ENCODE assay signal across 8 cellular contexts in the genomic region with DNA sequence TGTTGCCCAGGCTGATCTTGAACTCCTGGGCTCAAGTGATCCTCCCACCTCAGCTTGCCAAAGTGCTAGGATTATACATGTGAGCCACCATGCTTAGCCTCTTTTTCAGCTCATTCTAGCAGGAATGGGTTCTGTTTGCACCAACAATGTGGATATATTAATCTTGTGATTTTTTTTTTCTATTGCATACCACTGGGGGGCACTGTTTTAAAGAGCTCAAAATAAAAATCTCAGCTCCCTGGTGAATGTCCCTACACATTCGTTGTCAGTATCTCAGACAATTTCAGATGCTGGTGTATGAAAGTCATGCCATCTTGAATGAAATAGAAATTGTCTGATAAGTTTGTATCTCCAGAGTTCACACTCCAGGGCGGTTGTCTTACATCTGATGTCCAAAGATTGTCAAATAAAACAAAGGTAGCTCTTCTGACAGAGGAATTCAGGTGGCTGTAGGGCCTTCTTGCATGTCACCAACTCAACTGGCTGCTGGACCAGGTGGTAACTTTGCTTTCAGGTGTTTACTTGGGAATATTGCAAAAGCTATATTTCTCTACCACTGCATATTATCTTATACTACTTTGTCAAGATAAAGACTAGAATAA. TPM values are rescaled to one million over a fixed set of nuclear protein-coding genes. Genes with fewer than 3 reads are reported as not detected.
DNase-seq lines count a peak whose midpoint lies in the region; ATAC-seq and TF ChIP-seq lines count a peak whose summit lies in the region.

No MANE protein-coding gene starts in this region.

- no peak overlapping the region for H3K27ac ChIP-seq in gastroesophageal sphincter
- H3K27ac ChIP-seq in prostate gland = no peak overlapping the region

- peaks cover 12% of the 10 kb centered on the region for H3K4me1 Mint-ChIP-seq in activated CD4-positive, alpha-beta T cell treated with anti-CD3 and anti-CD28 coated beads, Interleukin-2, amount 10 ng/mL, durations not matched to agents 7 days and 5 days

- H3K27ac Mint-ChIP-seq in activated CD4-positive, alpha-beta T cell treated with anti-CD3 and anti-CD28 coated beads, Interleukin-2, amount 10 ng/mL, durations not matched to agents 7 days and 5 days = no peak overlapping the region

- H3K36me3 Mint-ChIP-seq in activated CD4-positive, alpha-beta T cell treated with anti-CD3 and anti-CD28 coated beads, Interleukin-2, amount 10 ng/mL, durations not matched to agents 7 days and 5 days (ENCODE audit: low read depth) = no peaks in the 10 kb centered on the region

- H3K9me3 ChIP-seq in gastroesophageal sphincter = no peaks in the 10 kb centered on the region
- no peaks in the 10 kb centered on the region for H3K9me3 ChIP-seq in prostate gland

- peaks cover 36% of the 10 kb centered on the region for H3K27me3 Mint-ChIP-seq in activated CD4-positive, alpha-beta T cell treated with anti-CD3 and anti-CD28 coated beads, Interleukin-2, amount 10 ng/mL, durations not matched to agents 7 days and 5 days

- POLR2A ChIA-PET in activated CD4-positive, alpha-beta T cell treated with anti-CD3 and anti-CD28 coated beads, Interleukin-2, amount 10 ng/mL, durations not matched to agents 7 days and 5 days (lab: Charles Lee) = no interaction called here

- CTCF ChIA-PET in activated CD4-positive, alpha-beta T cell treated with anti-CD3 and anti-CD28 coated beads, Interleukin-2, amount 10 ng/mL, durations not matched to agents 7 days and 5 days (lab: Charles Lee) = interaction anchor here (0.7 to 2.0 kb wide), 12 partner anchors 8 to 92 kb away, joined by 3 to 8 read pairs (median 4); a partner anchor contains a TSS

- peaks cover 2% of the 10 kb centered on the region for H3K9me3 Mint-ChIP-seq in activated CD4-positive, alpha-beta T cell treated with anti-CD3 and anti-CD28 coated beads, Interleukin-2, amount 10 ng/mL, durations not matched to agents 7 days and 5 days

- peak; percentile 60 to 78 (median 72) for TF ChIP-seq CTCF in gastroesophageal sphincter (IDR thresholded peaks at IDR 0.05)
- peak; percentile 56 to 66 (median 61) for TF ChIP-seq CTCF in prostate gland (IDR thresholded peaks at IDR 0.05)

- WGBS in gastroesophageal sphincter (ENCODE audit: low coverage in 1 of 2), 2 donors = 8 to 15% methylated on average over 2 of the region's 2 CpGs
- 18% methylated on average over 2 of the region's 2 CpGs for WGBS in prostate gland

- H3K4me1 ChIP-seq in gastroesophageal sphincter (peaks cover 0 to 20% (median 6%) of the 10 kb centered on the region in 3 donors), prostate gland (replicated peaks) (no peaks in the 10 kb centered on the region)

- no peak overlapping the region for H3K4me3 Mint-ChIP-seq in activated CD4-positive, alpha-beta T cell treated with anti-CD3 and anti-CD28 coated beads, Interleukin-2, amount 10 ng/mL, durations not matched to agents 7 days and 5 days

- no peak for TF ChIP-seq EP300 in gastroesophageal sphincter (IDR thresholded peaks at IDR 0.05)

- peak; percentile 18 for DNase-seq in activated CD4-positive, alpha-beta T cell treated with anti-CD3 and anti-CD28 coated beads, Interleukin-2, amount 10 ng/mL, durations not matched to agents 7 days and 5 days
- DNase-seq in activated CD4-positive, alpha-beta T cell treated with anti-CD3 and anti-CD28 coated beads, Interleukin-2, amount 50 U/mL, for 48 hours = no peak
- peak; percentile 19 for DNase-seq in NCI-H1105 (lab: John Stamatoyannopoulos, UW)
- peak; percentile 70 for DNase-seq in SW480 (ENCODE audit: low spot score)
- no peak for DNase-seq in prostate gland (ENCODE audit: low spot score)
- DNase-seq in stimulated activated CD4-positive, alpha-beta T cell treated with anti-CD3 and anti-CD28 coated beads, Interleukin-1b, Interleukin-23, amount 100 ng/mL, for 48 hours = no peak

- H3K27me3 ChIP-seq in gastroesophageal sphincter (no peaks in the 10 kb centered on the region), prostate gland (replicated peaks; ENCODE audit: insufficient read depth) (no peaks in the 10 kb centered on the region)

- no peak overlapping the region for H3K4me3 ChIP-seq in gastroesophageal sphincter
- no peak overlapping the region for H3K4me3 ChIP-seq in prostate gland

- TF ChIP-seq POLR2A in gastroesophageal sphincter (IDR thresholded peaks at IDR 0.05) (no peak), prostate gland (IDR thresholded peaks at IDR 0.05) (no peak)

- ATAC-seq in gastroesophageal sphincter (peak; percentile 32), HG02588 (IDR thresholded peaks at IDR 0.05; ENCODE audit: unreplicated experiment) (no peak)

- intact Hi-C loops in prostate gland (cut with DNase I) = loop anchor here (1.0 kb wide), 1 partner anchor 79 kb away; no protein-coding TSS in a partner anchor

- H3K36me3 ChIP-seq in gastroesophageal sphincter (no peaks in the 10 kb centered on the region), prostate gland (no peaks in the 10 kb centered on the region)

RNA-seq across cellular contexts. Expression of a gene that starts 3.1 kb away (rescaled TPM):
- not detected for total RNA-seq in activated CD4-positive, alpha-beta T cell treated with anti-CD3 and anti-CD28 coated beads, Interleukin-2, amount 10 ng/mL, durations not matched to agents 7 days and 5 days
- 1 to 10 TPM in 2 of 4 donors, under 1 TPM in 1, not detected in 1; 0.67 to 2.5 (median 1.0) TPM for total RNA-seq in gastroesophageal sphincter
- total RNA-seq in prostate gland = 1 to 10 TPM; 1.2 to 2.9 TPM

RNA-seq across cellular contexts. Expression of a gene that starts 25.7 kb away (rescaled TPM):
- 1 to 10 TPM; 3.9 to 4.0 TPM for total RNA-seq in activated CD4-positive, alpha-beta T cell treated with anti-CD3 and anti-CD28 coated beads, Interleukin-2, amount 10 ng/mL, durations not matched to agents 7 days and 5 days
- total RNA-seq in gastroesophageal sphincter (10 to 100 TPM; 10.1 to 22.2 (median 17.7) TPM), prostate gland (10 to 100 TPM in 1 of 2 donors, 1 to 10 TPM in 1; 9.2 to 10.1 TPM)

RNA-seq across cellular contexts. Expression of a gene that starts 35.8 kb away (rescaled TPM):
- total RNA-seq in activated CD4-positive, alpha-beta T cell treated with anti-CD3 and anti-CD28 coated beads, Interleukin-2, amount 10 ng/mL, durations not matched to agents 7 days and 5 days = 10 to 100 TPM; 26.3 to 52.1 TPM
- 100 to 1,000 TPM; 143 to 234 (median 177) TPM for total RNA-seq in gastroesophageal sphincter
- total RNA-seq in prostate gland = 100 to 1,000 TPM; 142 to 340 TPM

Comparison
In these comparisons a context has a peak if more than half of its experiments do, and no peak if none do; other contexts are left out.
1. DNase-seq: peak in activated CD4-positive, alpha-beta T cell treated with anti-CD3 and anti-CD28 coated beads, Interleukin-2, amount 10 ng/mL, durations not matched to agents 7 days and 5 days (single experiment), NCI-H1105 (single experiment) and SW480 (single experiment); none in activated CD4-positive, alpha-beta T cell treated with anti-CD3 and anti-CD28 coated beads, Interleukin-2, amount 50 U/mL, for 48 hours (0 of 2), prostate gland (single experiment) and stimulated activated CD4-positive, alpha-beta T cell treated with anti-CD3 and anti-CD28 coated beads, Interleukin-1b, Interleukin-23, amount 100 ng/mL, for 48 hours (single experiment).